ENCODE assay signal across 8 cellular contexts in genomic region chr11:13339196-13340153, GRCh38.
DNase-seq lines count a peak whose midpoint lies in the region; ATAC-seq and TF ChIP-seq lines count a peak whose summit lies in the region.

No MANE protein-coding gene starts in this region.

- H3K4me3 ChIP-seq in AG10803 (ENCODE audit: low read length): no peak overlapping the region

- peak; percentile 24 for ATAC-seq in HG03103 (IDR thresholded peaks at IDR 0.05; ENCODE audit: low read depth, unreplicated experiment)
- ATAC-seq in GM21723 (IDR thresholded peaks at IDR 0.05; ENCODE audit: unreplicated experiment): no peak

- H3K36me3 Mint-ChIP-seq in activated T-helper 2 cell treated with anti-CD3 and anti-CD28 coated beads, Interferon-gamma antibody, Interleukin-2, Interleukin-4, amounts not matched to agents 10 μg/mL and 5 μg/mL and 100 μg/mL, durations not matched to agents 14 hours and 24 hours and 36 hours (ENCODE audit: low read depth): no peaks in the 10 kb centered on the region

- intact Hi-C loops in activated T-helper 2 cell treated with anti-CD3 and anti-CD28 coated beads, Interferon-gamma antibody, Interleukin-2, Interleukin-4, amounts not matched to agents 10 μg/mL and 5 μg/mL and 100 μg/mL, durations not matched to agents 14 hours and 24 hours and 36 hours (cut with micrococcal nuclease): loop anchor here (2.0 kb wide), 1 partner anchor 63 kb away; the partner anchor contains the start of gene BMAL1

- DNase-seq in AG10803 (ENCODE audit: low read depth) (peak; percentile 94), hepatic stellate cell (ENCODE audit: low spot score) (peak; percentile 88), DMS 273 (lab: John Stamatoyannopoulos, UW; ENCODE audit: unreplicated experiment) (no peak), HuH-7 (ENCODE audit: low spot score) (no peak), amygdala (lab: John Stamatoyannopoulos, UW) (no peak)
- no peak for DNase-seq in activated T-helper 2 cell treated with anti-CD3 and anti-CD28 coated beads, Interferon-gamma antibody, Interleukin-2, Interleukin-4, amounts not matched to agents 10 μg/mL and 5 μg/mL and 100 μg/mL, durations not matched to agents 14 hours and 24 hours and 36 hours (ENCODE audit: low spot score)

- H3K4me1 Mint-ChIP-seq in activated T-helper 2 cell treated with anti-CD3 and anti-CD28 coated beads, Interferon-gamma antibody, Interleukin-2, Interleukin-4, amounts not matched to agents 10 μg/mL and 5 μg/mL and 100 μg/mL, durations not matched to agents 14 hours and 24 hours and 36 hours (ENCODE audit: low read depth): peaks cover 34% of the 10 kb centered on the region

- H3K9me3 Mint-ChIP-seq in activated T-helper 2 cell treated with anti-CD3 and anti-CD28 coated beads, Interferon-gamma antibody, Interleukin-2, Interleukin-4, amounts not matched to agents 10 μg/mL and 5 μg/mL and 100 μg/mL, durations not matched to agents 14 hours and 24 hours and 36 hours: no peaks in the 10 kb centered on the region

- H3K4me3 Mint-ChIP-seq in activated T-helper 2 cell treated with anti-CD3 and anti-CD28 coated beads, Interferon-gamma antibody, Interleukin-2, Interleukin-4, amounts not matched to agents 10 μg/mL and 5 μg/mL and 100 μg/mL, durations not matched to agents 14 hours and 24 hours and 36 hours (ENCODE audit: low read depth): no peak overlapping the region

- no peaks in the 10 kb centered on the region for H3K27me3 Mint-ChIP-seq in activated T-helper 2 cell treated with anti-CD3 and anti-CD28 coated beads, Interferon-gamma antibody, Interleukin-2, Interleukin-4, amounts not matched to agents 10 μg/mL and 5 μg/mL and 100 μg/mL, durations not matched to agents 14 hours and 24 hours and 36 hours (ENCODE audit: low read depth)

- TF ChIP-seq CTCF in AG10803 (conservative IDR thresholded peaks at IDR 0.05; ENCODE audit: low read length): no peak

- peak overlapping the region; percentile 21 for H3K27ac Mint-ChIP-seq in activated T-helper 2 cell treated with anti-CD3 and anti-CD28 coated beads, Interferon-gamma antibody, Interleukin-2, Interleukin-4, amounts not matched to agents 10 μg/mL and 5 μg/mL and 100 μg/mL, durations not matched to agents 14 hours and 24 hours and 36 hours

Comparison
In these comparisons a context has a peak if more than half of its experiments do, and no peak if none do; other contexts are left out.
1. DNase-seq: peak in AG10803 (single experiment) and hepatic stellate cell (single experiment); none in activated T-helper 2 cell treated with anti-CD3 and anti-CD28 coated beads, Interferon-gamma antibody, Interleukin-2, Interleukin-4, amounts not matched to agents 10 μg/mL and 5 μg/mL and 100 μg/mL, durations not matched to agents 14 hours and 24 hours and 36 hours (single experiment), DMS 273 (single experiment), HuH-7 (single experiment) and amygdala (0 of 56).